ENCODE assay signal across 8 cellular contexts in the genomic region with DNA sequence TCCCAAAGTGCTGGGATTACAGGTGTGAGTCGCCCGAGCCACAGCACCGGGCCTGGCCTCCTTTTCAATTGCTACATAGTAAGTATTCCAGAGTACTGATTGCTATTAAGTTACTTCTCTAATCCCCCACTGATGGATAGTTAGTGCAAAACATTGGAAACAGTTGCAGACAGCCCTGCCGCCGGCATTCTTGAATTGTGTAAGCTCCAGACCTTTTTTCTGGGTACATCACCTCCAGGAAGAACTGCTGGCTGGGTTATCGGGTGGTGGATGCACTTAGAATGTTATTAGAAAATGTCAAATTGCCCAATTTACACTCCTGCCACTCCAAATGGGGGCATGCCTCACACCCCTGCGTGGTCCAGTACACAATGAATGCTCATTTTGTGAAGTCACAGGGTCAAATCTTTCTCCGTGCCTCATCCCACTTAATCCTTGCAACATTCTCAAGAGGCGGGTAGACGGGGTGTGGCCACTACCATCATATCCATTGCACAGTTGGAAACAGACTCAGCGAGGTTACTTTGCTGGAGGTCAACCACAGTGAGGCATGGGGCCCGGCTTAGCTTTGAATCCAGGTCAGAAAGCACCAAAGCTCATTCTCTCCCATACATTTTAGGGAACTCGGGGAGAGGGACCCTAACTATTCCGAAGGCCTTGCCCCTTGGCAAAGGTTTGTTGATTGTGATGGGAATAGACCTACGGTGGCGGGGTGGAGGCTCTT. TPM values are rescaled to one million over a fixed set of nuclear protein-coding genes. Genes with fewer than 3 reads are reported as not detected.
DNase-seq lines count a peak whose midpoint lies in the region; ATAC-seq, FAIRE-seq and TF ChIP-seq lines count a peak whose summit lies in the region.

No MANE protein-coding gene starts in this region.

- H3K9me3 ChIP-seq in left ventricle myocardium inferior (replicated peaks) (no peaks in the 10 kb centered on the region), kidney (ENCODE audit: control insufficient read depth in 1 of 2, low read length in 2 of 2) (no peaks in the 10 kb centered on the region), vagina (no peaks in the 10 kb centered on the region)

- TF ChIP-seq CTCF in left ventricle myocardium inferior (IDR thresholded peaks at IDR 0.05; ENCODE audit: borderline replicate concordance) (no peak), kidney (IDR thresholded peaks at IDR 0.05; ENCODE audit: borderline replicate concordance, extremely low read depth, insufficient read depth) (no peak), vagina (IDR thresholded peaks at IDR 0.05) (no peak)
- no peak for TF ChIP-seq CTCF in activated CD8-positive, alpha-beta T cell treated with anti-CD3 and anti-CD28 coated beads for 36 hours (IDR thresholded peaks at IDR 0.05)

- CTCF ChIA-PET in activated CD8-positive, alpha-beta T cell treated with anti-CD3 and anti-CD28 coated beads for 36 hours (lab: Charles Lee) = interaction anchor here (1.6 to 5.6 kb wide), 4 partner anchors 34 to 158 kb away, joined by 5 to 30 read pairs (median 8); no protein-coding TSS in a partner anchor

- no peaks in the 10 kb centered on the region for H3K9me3 Mint-ChIP-seq in activated CD8-positive, alpha-beta T cell treated with anti-CD3 and anti-CD28 coated beads for 36 hours

- no peaks in the 10 kb centered on the region for H3K36me3 ChIP-seq in left ventricle myocardium inferior
- H3K36me3 ChIP-seq in kidney (ENCODE audit: control insufficient read depth in 1 of 2, insufficient read depth in 2 of 2, low read length in 2 of 2) = no peaks in the 10 kb centered on the region
- no peaks in the 10 kb centered on the region for H3K36me3 ChIP-seq in vagina

- H3K27ac Mint-ChIP-seq in activated CD8-positive, alpha-beta T cell treated with anti-CD3 and anti-CD28 coated beads for 36 hours = peak overlapping the region; percentile 96

- H3K4me1 Mint-ChIP-seq in activated CD8-positive, alpha-beta T cell treated with anti-CD3 and anti-CD28 coated beads for 36 hours (ENCODE audit: low read depth) = peaks cover 34% of the 10 kb centered on the region

- H3K27ac ChIP-seq in left ventricle myocardium inferior (replicated peaks) (peak overlapping the region; percentile 81), kidney (ENCODE audit: low read depth in 2 of 2, low read length in 2 of 2) (peak overlapping the region in 1 of 2 donors; percentile 36), vagina (peak overlapping the region; percentile 51)

- H3K27me3 Mint-ChIP-seq in activated CD8-positive, alpha-beta T cell treated with anti-CD3 and anti-CD28 coated beads for 36 hours = no peaks in the 10 kb centered on the region

- peak overlapping the region; percentile 46 to 78 for H3K9ac ChIP-seq in kidney (ENCODE audit: low read length in 2 of 2)

- DNase-seq in left ventricle myocardium inferior = no peak
- DNase-seq in left ventricle myocardium superior = no peak
- DNase-seq in activated CD8-positive, alpha-beta T cell treated with anti-CD3 and anti-CD28 coated beads for 36 hours = peak; percentile 15
- DNase-seq in kidney = no peak
- DNase-seq in vagina (ENCODE audit: extremely low spot score in 2 of 2) = no peak
- no peak for DNase-seq in epidermal melanocyte (ENCODE audit: insufficient read length, low spot score)
- DNase-seq in NCI-H2029 (lab: John Stamatoyannopoulos, UW) = no peak

- H3K27me3 ChIP-seq in left ventricle myocardium inferior (ENCODE audit: low read depth) (no peaks in the 10 kb centered on the region), vagina (no peaks in the 10 kb centered on the region)

- POLR2A ChIA-PET in activated CD8-positive, alpha-beta T cell treated with anti-CD3 and anti-CD28 coated beads for 36 hours (lab: Charles Lee) = interaction anchor here (0.7 to 1.7 kb wide), 5 partner anchors 10 to 702 kb away, joined by 3 to 7 read pairs (median 3); no protein-coding TSS in a partner anchor

- H3K4me1 ChIP-seq in left ventricle myocardium inferior (peaks cover 39% of the 10 kb centered on the region), kidney (ENCODE audit: control insufficient read depth in 1 of 2, insufficient read depth in 1 of 2, low read depth in 1 of 2, low read length in 2 of 2) (peaks cover 9 to 30% of the 10 kb centered on the region in 2 donors), vagina (peaks cover 34% of the 10 kb centered on the region)

- H3K36me3 Mint-ChIP-seq in activated CD8-positive, alpha-beta T cell treated with anti-CD3 and anti-CD28 coated beads for 36 hours (ENCODE audit: low read depth) = peaks cover 19% of the 10 kb centered on the region

- peak overlapping the region; percentile 66 for H3K4me3 Mint-ChIP-seq in activated CD8-positive, alpha-beta T cell treated with anti-CD3 and anti-CD28 coated beads for 36 hours

- intact Hi-C loops in left ventricle myocardium inferior (cut with micrococcal nuclease) (no loop called here), left ventricle myocardium superior (cut with micrococcal nuclease) (no loop called here), kidney (cut with DNase I) (no loop called here), vagina (cut with DNase I) (no loop called here)
- intact Hi-C loops in activated CD8-positive, alpha-beta T cell treated with anti-CD3 and anti-CD28 coated beads for 36 hours (cut with micrococcal nuclease) = no loop called here

- TF ChIP-seq POLR2A in vagina (IDR thresholded peaks at IDR 0.05) = no peak

- peak overlapping the region; percentile 58 for H3K4me3 ChIP-seq in left ventricle myocardium inferior
- H3K4me3 ChIP-seq in kidney (ENCODE audit: low read length in 2 of 2) = peak overlapping the region; percentile 56 to 68
- H3K4me3 ChIP-seq in vagina = peak overlapping the region; percentile 23 to 39

- ATAC-seq in left ventricle myocardium superior = no peak
- ATAC-seq in activated CD8-positive, alpha-beta T cell treated with anti-CD3 and anti-CD28 coated beads for 36 hours = no peak
- no peak for ATAC-seq in GM18511 (IDR thresholded peaks at IDR 0.05; ENCODE audit: unreplicated experiment)

- no peak for FAIRE-seq in kidney (lab: Jason Lieb, UNC)

RNA-seq across cellular contexts. Expression of gene KDM4B, which starts 1.0 kb away (rescaled TPM):
- 34.1 TPM for total RNA-seq in left ventricle myocardium inferior
- 36.4 TPM for total RNA-seq in left ventricle myocardium superior
- total RNA-seq in activated CD8-positive, alpha-beta T cell treated with anti-CD3 and anti-CD28 coated beads for 36 hours = 10 to 100 TPM; 46.3 to 46.6 TPM
- total RNA-seq in kidney = 35.7 TPM
- polyA plus RNA-seq in kidney (ENCODE audit: insufficient read depth, low read depth, low replicate concordance) = 6.6 TPM
- total RNA-seq in vagina = 59.7 TPM

RNA-seq across cellular contexts. Expression of gene UHRF1, which starts 58.6 kb away (rescaled TPM):
- total RNA-seq in left ventricle myocardium inferior (1.3 TPM), left ventricle myocardium superior (1.5 TPM), kidney (3.1 TPM), vagina (2.0 TPM)
- 100 to 1,000 TPM; 173 to 175 TPM for total RNA-seq in activated CD8-positive, alpha-beta T cell treated with anti-CD3 and anti-CD28 coated beads for 36 hours
- polyA plus RNA-seq in kidney (ENCODE audit: insufficient read depth, low read depth, low replicate concordance) = 0.19 TPM

Comparison
In these comparisons a context has a peak if more than half of its experiments do, and no peak if none do; other contexts are left out.
1. RNA of gene UHRF1, which starts 58.6 kb away (total RNA-seq): 173 to 175 TPM in activated CD8-positive, alpha-beta T cell treated with anti-CD3 and anti-CD28 coated beads for 36 hours; 3.1 TPM in kidney (single experiment), 2.0 TPM in vagina (single experiment), 1.5 TPM in left ventricle myocardium superior (single experiment) and 1.3 TPM in left ventricle myocardium inferior (single experiment); every median in the first group is over 10 times any median in the second.
2. Peak in every context shown above with its lines, with median percentiles within 50 percentile points of each other: H3K4me3 ChIP-seq.